Comparison of ENCODE assay signal across 26 cellular contexts in genomic region chr7:157864911-157865310, GRCh38.
"Had no signal": no experiment of that assay in that cellular context is flagged by ENCODE, and none has a peak within 500 bp of the region (broad histone marks: within the 10 kb centered on the region; RNA-seq: fewer than 3 reads in every experiment).

No MANE protein-coding gene starts in this region.

- ATAC-seq: HepG2, K562, Panc1, SK-N-SH treated with all-trans-retinoic acid at 6 μM for 48 hours had no signal

- H3K27ac Mint-ChIP-seq: IgD-negative memory B cell had no signal

- H3K27ac ChIP-seq: KMS-11, RWPE1, SJCRH30 had no signal

- H3K27me3 Mint-ChIP-seq: IgD-negative memory B cell had no signal

- H3K4me3 Mint-ChIP-seq: IgD-negative memory B cell had no signal

- H3K9ac ChIP-seq: KMS-11 had no signal

- H3K4me2 ChIP-seq: KMS-11 had no signal

- H3K4me1 ChIP-seq: SJCRH30 had no signal

- DNase-seq: Kasumi-1, MV-4-11, NCI-H1048, NCI-H1105 treated with DMSO at 0.1 percent for 48 hours, NCI-H1417 treated with DMSO at 0.1 percent for 48 hours, NCI-H146, NCI-H1694 treated with DMSO at 0.1 percent for 48 hours, NCI-H1930, NCI-H2081 treated with DMSO at 0.1 percent for 48 hours, NCI-H2171, NCI-H226, NCI-H446, NCI-H510A, NCI-H524 treated with DMSO at 0.1 percent for 48 hours, NCI-H69, NCI-H774, PC-3, SHP77 treated with DMSO at 0.1 percent for 48 hours, SJCRH30 had no signal

- H3K36me3 ChIP-seq: SJCRH30 had no signal

- H3K9me3 ChIP-seq: SJCRH30 had no signal

- H3K36me3 Mint-ChIP-seq: IgD-negative memory B cell had no signal

- H3K4me3 ChIP-seq: K562, SJCRH30 had no signal
